In genomic region chr13:36999054-36999927, GRCh38 we compare ENCODE assay signal across 8 cellular contexts. TPM values are rescaled to one million over a fixed set of nuclear protein-coding genes. Genes with fewer than 3 reads are reported as not detected.
A peak's percentile ranks its signal among the peaks of the same experiment; 100 is the strongest.
DNase-seq lines count a peak whose midpoint lies in the region; ATAC-seq and TF ChIP-seq lines count a peak whose summit lies in the region.

A gene with protein sequence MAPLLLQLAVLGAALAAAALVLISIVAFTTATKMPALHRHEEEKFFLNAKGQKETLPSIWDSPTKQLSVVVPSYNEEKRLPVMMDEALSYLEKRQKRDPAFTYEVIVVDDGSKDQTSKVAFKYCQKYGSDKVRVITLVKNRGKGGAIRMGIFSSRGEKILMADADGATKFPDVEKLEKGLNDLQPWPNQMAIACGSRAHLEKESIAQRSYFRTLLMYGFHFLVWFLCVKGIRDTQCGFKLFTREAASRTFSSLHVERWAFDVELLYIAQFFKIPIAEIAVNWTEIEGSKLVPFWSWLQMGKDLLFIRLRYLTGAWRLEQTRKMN (minus strand): TSS chr13:36999340. CDS start chr13:36999300, 40 bp downstream.

- H2AFZ ChIP-seq in OCI-LY3 (ENCODE audit: low read depth, low read length), result peak within 1 kb of the TSS; percentile 77

- peaks cover 19% of the 10 kb centered on the region for H3K4me1 ChIP-seq in OCI-LY3 (ENCODE audit: low read length)

- TF ChIP-seq CTCF in OCI-LY3 (IDR thresholded peaks at IDR 0.05; ENCODE audit: low read depth, low read length), result peak; percentile 96
- TF ChIP-seq CTCF in endothelial cell (IDR thresholded peaks at IDR 0.05; ENCODE audit: unreplicated experiment), result peak; percentile 99

- ATAC-seq in GM21447 (IDR thresholded peaks at IDR 0.05; ENCODE audit: unreplicated experiment), result peak; percentile 61

- peaks cover 35% of the 10 kb centered on the region for H3K36me3 ChIP-seq in OCI-LY3 (replicated peaks; ENCODE audit: low read depth, low read length)

- peaks cover 18% of the 10 kb centered on the region for H3K36me3 Mint-ChIP-seq in endothelial cell (ENCODE audit: low read depth, unreplicated experiment)

- H3K4me3 Mint-ChIP-seq in endothelial cell (ENCODE audit: unreplicated experiment), result peak within 1 kb of the TSS; percentile 99

- H3K27me3 Mint-ChIP-seq in endothelial cell (ENCODE audit: unreplicated experiment), result peaks cover 5% of the 10 kb centered on the region

- DNase-seq in DMS 273 (lab: John Stamatoyannopoulos, UW; ENCODE audit: unreplicated experiment), result peak; percentile 94
- peak; percentile 69 for DNase-seq in HuH-7 (ENCODE audit: low spot score)
- DNase-seq in activated CD8-positive, alpha-beta memory T cell treated with anti-CD3 and anti-CD28 coated beads, Interleukin-2, amount 50 U/mL, for 48 hours, result peak; percentile 97
- DNase-seq in endothelial cell (ENCODE audit: low spot score), result peak; percentile 95
- peak; percentile 76 for DNase-seq in middle frontal gyrus (ENCODE audit: extremely low spot score, low spot score)
- peak; percentile 82 to 84 for DNase-seq in stimulated activated CD8-positive, alpha-beta memory T cell treated with anti-CD3 and anti-CD28 coated beads, Interleukin-2, amount 100 ng/mL, for 48 hours (ENCODE audit: low read depth in 2 of 2)

- H3K4me1 Mint-ChIP-seq in endothelial cell (ENCODE audit: unreplicated experiment), result peaks cover 20% of the 10 kb centered on the region

- peak within 1 kb of the TSS; percentile 93 for H3K4me2 ChIP-seq in OCI-LY3 (ENCODE audit: low read length)

- peak within 1 kb of the TSS; percentile 98 for H3K9ac ChIP-seq in OCI-LY3 (ENCODE audit: low read length)

- peaks cover 3% of the 10 kb centered on the region for H4K20me1 ChIP-seq in OCI-LY3 (ENCODE audit: insufficient read depth, low read length)

- H3K79me2 ChIP-seq in OCI-LY3 (ENCODE audit: low read length), result peaks cover 82% of the 10 kb centered on the region

- peak within 1 kb of the TSS; percentile 94 for H3K4me3 ChIP-seq in OCI-LY3 (ENCODE audit: low read length)

- peak within 1 kb of the TSS; percentile 98 for H3K27ac Mint-ChIP-seq in endothelial cell (ENCODE audit: unreplicated experiment)

- H3K9me3 ChIP-seq in OCI-LY3 (ENCODE audit: insufficient read depth, low read length), result no peaks in the 10 kb centered on the region

- H3K9me3 Mint-ChIP-seq in endothelial cell (ENCODE audit: unreplicated experiment), result no peaks in the 10 kb centered on the region

- peak within 1 kb of the TSS; percentile 91 for H3K27ac ChIP-seq in OCI-LY3 (ENCODE audit: low read length)

- H3K27me3 ChIP-seq in OCI-LY3 (ENCODE audit: low read depth, low read length), result no peaks in the 10 kb centered on the region

RNA-seq across cellular contexts. Expression of the gene that starts here (rescaled TPM):
- total RNA-seq in endothelial cell (ENCODE audit: unreplicated experiment), result 22.0 TPM

Comparison
In these comparisons a context has a peak if more than half of its experiments do, and no peak if none do; other contexts are left out.
1. Peak in every context shown above with its lines: DNase-seq, ATAC-seq, H3K4me3 ChIP-seq and H3K27ac ChIP-seq.